In genomic region chr9:72589684-72590555, GRCh38 we compare ENCODE assay signal across 1 cellular context.
TF ChIP-seq lines count a peak whose summit lies in the region.

No MANE protein-coding gene starts in this region.

TF ChIP-seq in GM23338, 12 proteins besides CTCF, POLR2A, EP300 and RAD21 (continued from another document):
- no peak for TF ChIP-seq ETS1 (IDR thresholded peaks at IDR 0.05)
- no peak for TF ChIP-seq STAT1 (IDR thresholded peaks at IDR 0.05; ENCODE audit: unreplicated experiment)
- TF ChIP-seq ZNF331 (CRISPR knock-in tag; IDR thresholded peaks at IDR 0.05; ENCODE audit: low read depth): no peak
- TF ChIP-seq CREB1 (CRISPR knock-in tag; IDR thresholded peaks at IDR 0.05; ENCODE audit: low read depth): no peak
- TF ChIP-seq POLR2AphosphoS5 (IDR thresholded peaks at IDR 0.05; ENCODE audit: low read depth): no peak
- TF ChIP-seq REST (IDR thresholded peaks at IDR 0.05; ENCODE audit: unreplicated experiment): no peak
- TF ChIP-seq NANOG (IDR thresholded peaks at IDR 0.05; ENCODE audit: borderline replicate concordance): no peak
- no peak for TF ChIP-seq JUNB (IDR thresholded peaks at IDR 0.05; ENCODE audit: unreplicated experiment)
